In genomic region chr17:80539022-80539421, GRCh38 we compare ENCODE assay signal across 2 cellular contexts.
TF ChIP-seq lines count a peak whose summit lies in the region.

No MANE protein-coding gene starts in this region.

TF ChIP-seq in SK-N-SH treated with all-trans-retinoic acid at 6 μM for 48 hours, 23 proteins besides CTCF, POLR2A, EP300 and RAD21 (continued from another document):
- TF ChIP-seq, protein P1, sequence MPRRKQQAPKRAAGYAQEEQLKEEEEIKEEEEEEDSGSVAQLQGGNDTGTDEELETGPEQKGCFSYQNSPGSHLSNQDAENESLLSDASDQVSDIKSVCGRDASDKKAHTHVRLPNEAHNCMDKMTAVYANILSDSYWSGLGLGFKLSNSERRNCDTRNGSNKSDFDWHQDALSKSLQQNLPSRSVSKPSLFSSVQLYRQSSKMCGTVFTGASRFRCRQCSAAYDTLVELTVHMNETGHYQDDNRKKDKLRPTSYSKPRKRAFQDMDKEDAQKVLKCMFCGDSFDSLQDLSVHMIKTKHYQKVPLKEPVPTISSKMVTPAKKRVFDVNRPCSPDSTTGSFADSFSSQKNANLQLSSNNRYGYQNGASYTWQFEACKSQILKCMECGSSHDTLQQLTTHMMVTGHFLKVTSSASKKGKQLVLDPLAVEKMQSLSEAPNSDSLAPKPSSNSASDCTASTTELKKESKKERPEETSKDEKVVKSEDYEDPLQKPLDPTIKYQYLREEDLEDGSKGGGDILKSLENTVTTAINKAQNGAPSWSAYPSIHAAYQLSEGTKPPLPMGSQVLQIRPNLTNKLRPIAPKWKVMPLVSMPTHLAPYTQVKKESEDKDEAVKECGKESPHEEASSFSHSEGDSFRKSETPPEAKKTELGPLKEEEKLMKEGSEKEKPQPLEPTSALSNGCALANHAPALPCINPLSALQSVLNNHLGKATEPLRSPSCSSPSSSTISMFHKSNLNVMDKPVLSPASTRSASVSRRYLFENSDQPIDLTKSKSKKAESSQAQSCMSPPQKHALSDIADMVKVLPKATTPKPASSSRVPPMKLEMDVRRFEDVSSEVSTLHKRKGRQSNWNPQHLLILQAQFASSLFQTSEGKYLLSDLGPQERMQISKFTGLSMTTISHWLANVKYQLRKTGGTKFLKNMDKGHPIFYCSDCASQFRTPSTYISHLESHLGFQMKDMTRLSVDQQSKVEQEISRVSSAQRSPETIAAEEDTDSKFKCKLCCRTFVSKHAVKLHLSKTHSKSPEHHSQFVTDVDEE (CRISPR knock-in tag; IDR thresholded peaks at IDR 0.05), result no peak
- TF ChIP-seq PATZ1 (CRISPR knock-in tag; IDR thresholded peaks at IDR 0.05; ENCODE audit: borderline replicate concordance) (no peak), OSR1 (CRISPR knock-in tag; IDR thresholded peaks at IDR 0.05) (no peak), PPARA (CRISPR knock-in tag; IDR thresholded peaks at IDR 0.05; ENCODE audit: borderline replicate concordance) (no peak), GLIS3 (CRISPR knock-in tag; IDR thresholded peaks at IDR 0.05) (no peak), ZNF565 (CRISPR knock-in tag; conservative IDR thresholded peaks at IDR 0.05; ENCODE audit: low read depth) (no peak)
- TF ChIP-seq, protein P2, sequence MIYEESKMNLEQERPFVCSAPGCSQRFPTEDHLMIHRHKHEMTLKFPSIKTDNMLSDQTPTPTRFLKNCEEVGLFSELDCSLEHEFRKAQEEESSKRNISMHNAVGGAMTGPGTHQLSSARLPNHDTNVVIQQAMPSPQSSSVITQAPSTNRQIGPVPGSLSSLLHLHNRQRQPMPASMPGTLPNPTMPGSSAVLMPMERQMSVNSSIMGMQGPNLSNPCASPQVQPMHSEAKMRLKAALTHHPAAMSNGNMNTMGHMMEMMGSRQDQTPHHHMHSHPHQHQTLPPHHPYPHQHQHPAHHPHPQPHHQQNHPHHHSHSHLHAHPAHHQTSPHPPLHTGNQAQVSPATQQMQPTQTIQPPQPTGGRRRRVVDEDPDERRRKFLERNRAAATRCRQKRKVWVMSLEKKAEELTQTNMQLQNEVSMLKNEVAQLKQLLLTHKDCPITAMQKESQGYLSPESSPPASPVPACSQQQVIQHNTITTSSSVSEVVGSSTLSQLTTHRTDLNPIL (CRISPR knock-in tag; IDR thresholded peaks at IDR 0.05; ENCODE audit: low read depth), result no peak

TF ChIP-seq in SK-N-SH, 30 proteins besides CTCF, POLR2A, EP300 and RAD21 (continued from another document):
- TF ChIP-seq ZBTB33 (IDR thresholded peaks at IDR 0.05; ENCODE audit: borderline replicate concordance, low read depth) (no peak), SIN3A (IDR thresholded peaks at IDR 0.05; ENCODE audit: borderline replicate concordance, low read depth, low read length) (no peak), MXI1 (IDR thresholded peaks at IDR 0.05; ENCODE audit: low read depth, low read length) (no peak)
